22 cellular contexts compared by ENCODE assay signal in genomic region chr13:27613623-27614022, GRCh38. TPM values are rescaled to one million over a fixed set of nuclear protein-coding genes. Genes with fewer than 3 reads are reported as not detected.
A peak's percentile ranks its signal among the peaks of the same experiment; 100 is the strongest.
DNase-seq lines count a peak whose midpoint lies in the region; ATAC-seq and TF ChIP-seq lines count a peak whose summit lies in the region.
"Had no signal": no experiment of that assay in that cellular context is flagged by ENCODE, and none has a peak within 500 bp of the region (broad histone marks: within the 10 kb centered on the region; RNA-seq: fewer than 3 reads in every experiment).

No MANE protein-coding gene starts in this region.

- TF ChIP-seq EP300 in transverse colon (IDR thresholded peaks at IDR 0.05; ENCODE audit: low read depth), result no peak

- H3K9me3 ChIP-seq in body of pancreas (no peaks in the 10 kb centered on the region), mucosa of descending colon (no peaks in the 10 kb centered on the region), transverse colon (peaks cover 0 to 5% of the 10 kb centered on the region in 2 donors)
- H3K9me3 ChIP-seq: A549, BE2C, HAP-1 had no signal

- H3K27ac ChIP-seq in body of pancreas, result peak overlapping the region in 3 of 4 donors; percentile 53 to 75 (median 59)
- peak overlapping the region in 3 of 4 donors; percentile 11 to 30 (median 23) for H3K27ac ChIP-seq in transverse colon
- H3K27ac ChIP-seq: A549; BLaER1 treated with 17β-estradiol and CSF1 and Interleukin-3, amounts not matched to agents 10 nM and 100 nM; GM23248 had no signal

- 26 to 34% methylated on average over 7 of the region's 7 CpGs for WGBS in body of pancreas, 2 donors
- WGBS in transverse colon (ENCODE audit: low coverage in 1 of 2), 2 donors, result 56 to 57% methylated on average over 6 to 7 of the region's 7 CpGs

- H3K27me3 ChIP-seq in body of pancreas (no peaks in the 10 kb centered on the region), transverse colon (no peaks in the 10 kb centered on the region)
- H3K27me3 ChIP-seq: BE2C; BLaER1 treated with 17β-estradiol and CSF1 and Interleukin-3, amounts not matched to agents 10 nM and 100 nM had no signal

- TF ChIP-seq POLR2A in body of pancreas (IDR thresholded peaks at IDR 0.05), result no peak
- no peak for TF ChIP-seq POLR2A in transverse colon (IDR thresholded peaks at IDR 0.05)

- H3K36me3 ChIP-seq in body of pancreas (replicated peaks in 1 of 2; ENCODE audit: insufficient read depth in 1 of 2, low read depth in 2 of 2), result no peaks in the 10 kb centered on the region
- H3K36me3 ChIP-seq in mucosa of descending colon (ENCODE audit: low read depth), result no peaks in the 10 kb centered on the region
- H3K36me3 ChIP-seq in transverse colon, result no peaks in the 10 kb centered on the region
- H3K36me3 ChIP-seq: BE2C, HAP-1 had no signal

- in situ Hi-C loops in transverse colon (cut with MboI; ENCODE audit: low pct_ligation_motif_present in 1 of 4, low pct_unique_long_range_greater_than_20kb in 1 of 4, low sequenced_read_pairs in 3 of 4), result loop anchor here in 1 of 4 donors (10.0 kb wide), 1 partner anchor 159 kb away; the partner anchor contains the start of gene MTIF3

- ATAC-seq in body of pancreas, result no peak
- peak; percentile 31 for ATAC-seq in left lobe of liver
- ATAC-seq in mucosa of descending colon, result peak; percentile 58
- no peak for ATAC-seq in GM18520 (IDR thresholded peaks at IDR 0.05; ENCODE audit: unreplicated experiment)
- ATAC-seq: A549 had no signal

- DNase-seq in body of pancreas (peak in 2 of 4 donors; percentile 35 to 46), left lobe of liver (ENCODE audit: low spot score) (no peak), mucosa of descending colon (peak in 1 of 3 donors; percentile 58), transverse colon (no peak), head of caudate nucleus (no peak), GDM1 (lab: John Stamatoyannopoulos, UW) (no peak)
- DNase-seq: 8988T; ACHN; AML-193; BE2C; Calu3; CD4-positive, alpha-beta T cell; CD8-positive, alpha-beta memory T cell; COR-L47; DMS53; DMS79 treated with DMSO at 0.1 percent for 48 hours; GM23248; HFFc6 had no signal

- H3K4me3 ChIP-seq in body of pancreas (no peak overlapping the region), mucosa of descending colon (no peak overlapping the region), transverse colon (no peak overlapping the region)
- H3K4me3 ChIP-seq: A549; BLaER1 treated with 17β-estradiol and CSF1 and Interleukin-3, amounts not matched to agents 10 nM and 100 nM; GM23248; HAP-1 had no signal

- intact Hi-C loops in body of pancreas (cut with DNase I) (no loop called here), mucosa of descending colon (cut with DNase I, micrococcal nuclease) (no loop called here), transverse colon (cut with DNase I; ENCODE audit: low total_unique reads) (loop anchor here (10.0 kb wide), 1 partner anchor 189 kb away; the partner anchor contains the start of gene GTF3A), head of caudate nucleus (cut with DNase I) (no loop called here)

- TF ChIP-seq CTCF in body of pancreas (IDR thresholded peaks at IDR 0.05) (no peak), mucosa of descending colon (IDR thresholded peaks at IDR 0.05) (no peak), transverse colon (IDR thresholded peaks at IDR 0.05) (no peak)

- H3K4me1 ChIP-seq in body of pancreas, result peaks cover 95% of the 10 kb centered on the region
- peaks cover 10% of the 10 kb centered on the region for H3K4me1 ChIP-seq in mucosa of descending colon (ENCODE audit: low read depth)
- H3K4me1 ChIP-seq in transverse colon, result peaks cover 0 to 25% (median 3%) of the 10 kb centered on the region in 4 donors
- H3K4me1 ChIP-seq: A549, BE2C had no signal

RNA-seq across cellular contexts. Expression of gene LNX2, which starts 6.7 kb away (rescaled TPM):
- total RNA-seq in body of pancreas (10 to 100 TPM; 11.2 to 23.1 TPM), left lobe of liver (10.1 TPM), mucosa of descending colon (10 to 100 TPM; 20.0 to 34.0 (median 26.2) TPM), transverse colon (10 to 100 TPM in 3 of 4 donors, 1 to 10 TPM in 1; 1.8 to 29.6 (median 18.9) TPM)

RNA-seq across cellular contexts. Expression of gene POLR1D, which starts 8.1 kb away (rescaled TPM):
- total RNA-seq in body of pancreas (100 to 1,000 TPM in 1 of 2 donors, 10 to 100 TPM in 1; 56.0 to 178 TPM), left lobe of liver (36.1 TPM), mucosa of descending colon (100 to 1,000 TPM in 1 of 3 donors, 10 to 100 TPM in 2; 88.7 to 169 (median 91.0) TPM), transverse colon (100 to 1,000 TPM in 1 of 4 donors, 10 to 100 TPM in 3; 45.6 to 120 (median 90.4) TPM)

Comparison
In these comparisons a context has a peak if more than half of its experiments do, and no peak if none do; other contexts are left out.
1. ATAC-seq: peak in left lobe of liver (single experiment) and mucosa of descending colon (single experiment); none in body of pancreas (single experiment) and GM18520 (single experiment).